10 cellular contexts compared by ENCODE assay signal in the genomic region with DNA sequence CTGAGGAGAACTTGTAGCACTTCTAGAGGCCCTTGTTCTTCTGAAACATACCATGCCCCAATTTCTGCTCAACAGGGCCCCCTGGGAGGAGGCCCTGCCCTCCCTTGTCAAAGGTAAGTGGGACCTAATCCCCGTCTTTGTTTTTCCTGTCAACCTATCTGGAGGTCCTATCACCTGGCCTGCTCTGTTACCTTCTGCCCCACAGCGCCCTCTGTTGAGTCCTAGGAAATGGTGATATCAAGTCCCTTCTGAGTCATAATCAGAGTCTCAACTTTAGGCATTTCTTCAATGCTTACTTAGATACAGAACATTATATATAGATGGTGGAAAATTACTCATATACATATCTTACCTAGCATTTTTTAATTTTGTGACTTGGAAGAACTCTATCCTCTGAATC. TPM values are rescaled to one million over a fixed set of nuclear protein-coding genes. Genes with fewer than 3 reads are reported as not detected.
DNase-seq lines count a peak whose midpoint lies in the region; ATAC-seq and TF ChIP-seq lines count a peak whose summit lies in the region.
"Had no signal": no experiment of that assay in that cellular context is flagged by ENCODE, and none has a peak within 500 bp of the region (broad histone marks: within the 10 kb centered on the region; RNA-seq: fewer than 3 reads in every experiment).

No MANE protein-coding gene starts in this region.

- no peak overlapping the region for H3K27ac Mint-ChIP-seq in MCF 10A (ENCODE audit: low read depth, unreplicated experiment)
- no peak overlapping the region for H3K27ac Mint-ChIP-seq in activated CD8-positive, alpha-beta T cell treated with anti-CD3 and anti-CD28 coated beads for 36 hours

- no peak overlapping the region for H3K4me3 ChIP-seq in breast epithelium
- H3K4me3 ChIP-seq in gastroesophageal sphincter, result no peak overlapping the region
- H3K4me3 ChIP-seq: sigmoid colon had no signal

- no peak for TF ChIP-seq POLR2A in breast epithelium (IDR thresholded peaks at IDR 0.05)
- no peak for TF ChIP-seq POLR2A in gastroesophageal sphincter (IDR thresholded peaks at IDR 0.05)

- H3K9me3 Mint-ChIP-seq in MCF 10A (ENCODE audit: unreplicated experiment), result no peaks in the 10 kb centered on the region
- no peaks in the 10 kb centered on the region for H3K9me3 Mint-ChIP-seq in activated CD8-positive, alpha-beta T cell treated with anti-CD3 and anti-CD28 coated beads for 36 hours

- H3K4me3 Mint-ChIP-seq in MCF 10A (ENCODE audit: unreplicated experiment), result no peak overlapping the region
- no peak overlapping the region for H3K4me3 Mint-ChIP-seq in activated CD8-positive, alpha-beta T cell treated with anti-CD3 and anti-CD28 coated beads for 36 hours

- H3K9me3 ChIP-seq in breast epithelium (no peaks in the 10 kb centered on the region), gastroesophageal sphincter (no peaks in the 10 kb centered on the region)
- H3K9me3 ChIP-seq: sigmoid colon had no signal

- H3K36me3 ChIP-seq in breast epithelium (no peaks in the 10 kb centered on the region), gastroesophageal sphincter (no peaks in the 10 kb centered on the region)
- H3K36me3 ChIP-seq: sigmoid colon had no signal

- intact Hi-C loops in MCF 10A (cut with micrococcal nuclease) (no loop called here), breast epithelium (cut with DNase I; ENCODE audit: low total_unique reads) (no loop called here)
- intact Hi-C loops in activated CD8-positive, alpha-beta T cell treated with anti-CD3 and anti-CD28 coated beads for 36 hours (cut with micrococcal nuclease), result no loop called here

- CTCF ChIA-PET in MCF 10A (lab: Yijun Ruan, JAX), result interaction anchor here (1.1 kb wide), 1 partner anchor 46 kb away, joined by 3 read pairs; no protein-coding TSS in a partner anchor
- CTCF ChIA-PET in activated CD8-positive, alpha-beta T cell treated with anti-CD3 and anti-CD28 coated beads for 36 hours (lab: Charles Lee), result interaction anchor here (4.0 kb wide), 1 partner anchor 46 kb away, joined by 16 read pairs; no protein-coding TSS in a partner anchor

- no peaks in the 10 kb centered on the region for H3K36me3 Mint-ChIP-seq in MCF 10A (ENCODE audit: insufficient read depth, unreplicated experiment)
- H3K36me3 Mint-ChIP-seq in activated CD8-positive, alpha-beta T cell treated with anti-CD3 and anti-CD28 coated beads for 36 hours (ENCODE audit: low read depth), result no peaks in the 10 kb centered on the region

- H3K27me3 Mint-ChIP-seq in MCF 10A (ENCODE audit: insufficient read depth, unreplicated experiment), result peaks cover 88% of the 10 kb centered on the region
- peaks cover 5% of the 10 kb centered on the region for H3K27me3 Mint-ChIP-seq in activated CD8-positive, alpha-beta T cell treated with anti-CD3 and anti-CD28 coated beads for 36 hours

- no peak for TF ChIP-seq CTCF in MCF 10A (IDR thresholded peaks at IDR 0.05; ENCODE audit: unreplicated experiment)
- TF ChIP-seq CTCF in breast epithelium (IDR thresholded peaks at IDR 0.05), result no peak
- TF ChIP-seq CTCF in activated CD8-positive, alpha-beta T cell treated with anti-CD3 and anti-CD28 coated beads for 36 hours (IDR thresholded peaks at IDR 0.05), result peak; percentile 47
- no peak for TF ChIP-seq CTCF in gastroesophageal sphincter (IDR thresholded peaks at IDR 0.05)

- DNase-seq in MCF 10A (ENCODE audit: unreplicated experiment), result peak; percentile 64
- DNase-seq in breast epithelium (ENCODE audit: low spot score in 2 of 2), result no peak
- DNase-seq in activated CD8-positive, alpha-beta T cell treated with anti-CD3 and anti-CD28 coated beads for 36 hours, result peak; percentile 65
- peak; percentile 26 for DNase-seq in stimulated activated naive CD8-positive, alpha-beta T cell treated with anti-CD3 and anti-CD28 coated beads, Interleukin-15, Interleukin-2, amounts not matched to agents 100 U/mL and 50 U/mL, for 24 hours
- DNase-seq: sigmoid colon had no signal

- H3K27me3 ChIP-seq in breast epithelium (peaks cover 0 to 4% of the 10 kb centered on the region in 2 donors), gastroesophageal sphincter (peaks cover 13% of the 10 kb centered on the region)

- H3K4me1 ChIP-seq in breast epithelium (no peaks in the 10 kb centered on the region), gastroesophageal sphincter (no peaks in the 10 kb centered on the region)
- H3K4me1 ChIP-seq: sigmoid colon had no signal

- POLR2A ChIA-PET in MCF 10A (lab: Yijun Ruan, JAX), result no interaction called here
- POLR2A ChIA-PET in activated CD8-positive, alpha-beta T cell treated with anti-CD3 and anti-CD28 coated beads for 36 hours (lab: Charles Lee), result no interaction called here

- H3K4me1 Mint-ChIP-seq in MCF 10A (ENCODE audit: insufficient read depth, unreplicated experiment), result no peaks in the 10 kb centered on the region
- H3K4me1 Mint-ChIP-seq in activated CD8-positive, alpha-beta T cell treated with anti-CD3 and anti-CD28 coated beads for 36 hours (ENCODE audit: low read depth), result peaks cover 7% of the 10 kb centered on the region

- ATAC-seq in HG02885 (IDR thresholded peaks at IDR 0.05; ENCODE audit: poor library complexity, unreplicated experiment) (peak; percentile 62), GM18502 (IDR thresholded peaks at IDR 0.05; ENCODE audit: poor library complexity, unreplicated experiment) (no peak), gastroesophageal sphincter (no peak), HG03097 (IDR thresholded peaks at IDR 0.05; ENCODE audit: low FRiP score, unreplicated experiment) (no peak)
- peak; percentile 49 for ATAC-seq in activated CD8-positive, alpha-beta T cell treated with anti-CD3 and anti-CD28 coated beads for 36 hours
- ATAC-seq in stimulated activated naive CD8-positive, alpha-beta T cell treated with anti-CD3 and anti-CD28 coated beads, Interleukin-15, Interleukin-2, amounts not matched to agents 100 U/mL and 50 U/mL, for 24 hours, result no peak

- H3K27ac ChIP-seq in breast epithelium (no peak overlapping the region), gastroesophageal sphincter (no peak overlapping the region)
- H3K27ac ChIP-seq: sigmoid colon had no signal

- BruUV-seq in MCF 10A (replicated peaks; lab: Mats Ljungman, UMichigan), result no TSS peak

- 17 to 28% methylated on average over 2 of the region's 2 CpGs for WGBS in gastroesophageal sphincter (ENCODE audit: low coverage in 1 of 2), 2 donors

- no peak for TF ChIP-seq EP300 in gastroesophageal sphincter (IDR thresholded peaks at IDR 0.05)

RNA-seq across cellular contexts. Expression of a gene that starts 28.2 kb away (rescaled TPM):
- total RNA-seq in MCF 10A (2022) (not detected in 2 replicates), breast epithelium (under 1 TPM in 1 of 3 donors, not detected in 2; under 0.01 TPM), gastroesophageal sphincter (under 1 TPM in 1 of 4 donors, not detected in 3; 0.35 TPM)
- total RNA-seq in activated CD8-positive, alpha-beta T cell treated with anti-CD3 and anti-CD28 coated beads for 36 hours, result not detected
- total RNA-seq: fibroblast of lung, sigmoid colon had no signal

Comparison
In these comparisons a context has a peak if more than half of its experiments do, and no peak if none do; other contexts are left out.
1. DNase-seq: peak in MCF 10A (single experiment), activated CD8-positive, alpha-beta T cell treated with anti-CD3 and anti-CD28 coated beads for 36 hours (single experiment) and stimulated activated naive CD8-positive, alpha-beta T cell treated with anti-CD3 and anti-CD28 coated beads, Interleukin-15, Interleukin-2, amounts not matched to agents 100 U/mL and 50 U/mL, for 24 hours (single experiment); none in breast epithelium (0 of 2).
2. ATAC-seq: peak in HG02885 (single experiment) and activated CD8-positive, alpha-beta T cell treated with anti-CD3 and anti-CD28 coated beads for 36 hours (single experiment); none in stimulated activated naive CD8-positive, alpha-beta T cell treated with anti-CD3 and anti-CD28 coated beads, Interleukin-15, Interleukin-2, amounts not matched to agents 100 U/mL and 50 U/mL, for 24 hours (single experiment), GM18502 (single experiment), gastroesophageal sphincter (single experiment) and HG03097 (single experiment).